Comparison of ENCODE assay signal across 19 cellular contexts in the genomic region with DNA sequence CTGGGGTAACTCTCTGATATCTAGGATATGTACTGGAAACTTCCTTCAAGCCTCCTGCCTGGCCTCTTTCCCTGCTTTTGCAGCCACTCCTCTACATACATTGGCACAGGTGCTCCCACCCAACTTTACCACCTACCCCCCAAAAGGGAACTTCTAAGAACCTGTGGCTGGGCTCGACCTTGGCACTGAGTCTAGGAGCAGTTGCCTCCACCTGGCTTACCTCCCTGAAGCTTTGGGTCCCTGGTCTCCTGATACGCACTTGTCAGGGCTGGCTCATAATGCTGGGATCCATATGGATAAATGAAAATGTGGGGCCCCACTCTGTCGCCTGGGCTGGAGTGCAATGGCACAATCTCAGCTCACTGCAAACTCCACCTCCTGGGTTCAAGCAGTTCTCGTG. TPM values are rescaled to one million over a fixed set of nuclear protein-coding genes. Genes with fewer than 3 reads are reported as not detected.
DNase-seq lines count a peak whose midpoint lies in the region; ATAC-seq, FAIRE-seq and TF ChIP-seq lines count a peak whose summit lies in the region.
"Had no signal": no experiment of that assay in that cellular context is flagged by ENCODE, and none has a peak within 500 bp of the region (broad histone marks: within the 10 kb centered on the region; RNA-seq: fewer than 3 reads in every experiment).

No MANE protein-coding gene starts in this region.

- ATAC-seq in lung (ENCODE audit: insufficient read depth, low FRiP score) (no peak), HepG2 (no peak)
- ATAC-seq: A549; CD8-positive, alpha-beta T cell had no signal

- H3K27me3 Mint-ChIP-seq in activated CD4-positive, alpha-beta T cell treated with anti-CD3 and anti-CD28 coated beads, Interleukin-2, amount 10 ng/mL, durations not matched to agents 7 days and 5 days: peaks cover 19% of the 10 kb centered on the region

- H3K27ac Mint-ChIP-seq in activated CD4-positive, alpha-beta T cell treated with anti-CD3 and anti-CD28 coated beads, Interleukin-2, amount 10 ng/mL, durations not matched to agents 7 days and 5 days: peak overlapping the region; percentile 36
- H3K27ac Mint-ChIP-seq: CD8-positive, alpha-beta T cell had no signal

- H3K36me3 Mint-ChIP-seq in activated CD4-positive, alpha-beta T cell treated with anti-CD3 and anti-CD28 coated beads, Interleukin-2, amount 10 ng/mL, durations not matched to agents 7 days and 5 days (ENCODE audit: low read depth): no peaks in the 10 kb centered on the region
- H3K36me3 Mint-ChIP-seq: CD8-positive, alpha-beta T cell had no signal

- POLR2A ChIA-PET in activated CD4-positive, alpha-beta T cell treated with anti-CD3 and anti-CD28 coated beads, Interleukin-2, amount 10 ng/mL, durations not matched to agents 7 days and 5 days (lab: Charles Lee): no interaction called here
- POLR2A ChIA-PET in HepG2 (lab: Yijun Ruan, JAX): no interaction called here

- H3K4me1 Mint-ChIP-seq in activated CD4-positive, alpha-beta T cell treated with anti-CD3 and anti-CD28 coated beads, Interleukin-2, amount 10 ng/mL, durations not matched to agents 7 days and 5 days: peaks cover 12% of the 10 kb centered on the region

- WGBS in lung, 2 donors: 95 to 96% methylated on average over 4 of the region's 4 CpGs
- WGBS in sigmoid colon, 2 donors: 90 to 93% methylated on average over 4 of the region's 4 CpGs
- WGBS in HepG2 (ENCODE audit: low lambda C conversion rate): 69% methylated on average over 4 of the region's 4 CpGs

- intact Hi-C loops in sigmoid colon (cut with DNase I) (no loop called here), HepG2 (cut with micrococcal nuclease; ENCODE audit: unreplicated experiment) (no loop called here)

- H3K4me3 Mint-ChIP-seq in activated CD4-positive, alpha-beta T cell treated with anti-CD3 and anti-CD28 coated beads, Interleukin-2, amount 10 ng/mL, durations not matched to agents 7 days and 5 days: no peak overlapping the region
- H3K4me3 Mint-ChIP-seq: CD8-positive, alpha-beta T cell had no signal

- TF ChIP-seq POLR2A in sigmoid colon (IDR thresholded peaks at IDR 0.05) (no peak), HepG2 (IDR thresholded peaks at IDR 0.05; ENCODE audit: insufficient read depth in 1 of 2, low read depth in 2 of 2, low read length in 2 of 2) (no peak)

- no peak for FAIRE-seq in HepG2 (lab: Jason Lieb, UNC)
- FAIRE-seq: A549, G401.6, GM12891 had no signal

- H3K9me3 Mint-ChIP-seq in activated CD4-positive, alpha-beta T cell treated with anti-CD3 and anti-CD28 coated beads, Interleukin-2, amount 10 ng/mL, durations not matched to agents 7 days and 5 days: peaks cover 4% of the 10 kb centered on the region
- H3K9me3 Mint-ChIP-seq: CD8-positive, alpha-beta T cell had no signal

- H3K4me2 ChIP-seq in HepG2 (ENCODE audit: low read depth, low read length): no peak overlapping the region
- H3K4me2 ChIP-seq: A549 had no signal

- no peak overlapping the region for H2AFZ ChIP-seq in HepG2 (ENCODE audit: low read length)
- H2AFZ ChIP-seq: GM23248 had no signal

- no peak overlapping the region for H3K9ac ChIP-seq in HepG2 (ENCODE audit: insufficient read depth, low read depth, low read length)
- H3K9ac ChIP-seq: GM23248 had no signal

- in situ Hi-C loops in HepG2 (cut with HindIII; ENCODE audit: extremely low pct_ligation_motif_present, low pct_unique_long_range_greater_than_20kb): no loop called here

- H3K4me1 ChIP-seq in lung (ENCODE audit: control insufficient read depth in 2 of 2, insufficient read depth in 2 of 2, low read length in 2 of 2) (peaks cover 0 to 6% of the 10 kb centered on the region in 2 donors), sigmoid colon (peaks cover 0 to 11% (median 5%) of the 10 kb centered on the region in 4 donors), HepG2 (ENCODE audit: insufficient read depth, low read length) (peaks cover 48% of the 10 kb centered on the region)

- TF ChIP-seq CTCF in WERI-Rb-1 (IDR thresholded peaks at IDR 0.05; ENCODE audit: low read depth, low read length) (no peak), lung (IDR thresholded peaks at IDR 0.05; ENCODE audit: control extremely low read depth, extremely low read depth) (no peak), sigmoid colon (IDR thresholded peaks at IDR 0.05) (no peak), HepG2 (CRISPR knock-in tag; IDR thresholded peaks at IDR 0.05) (no peak)

- H3K79me2 ChIP-seq in HepG2 (ENCODE audit: insufficient read depth, low read length): no peaks in the 10 kb centered on the region

- CTCF ChIA-PET in activated CD4-positive, alpha-beta T cell treated with anti-CD3 and anti-CD28 coated beads, Interleukin-2, amount 10 ng/mL, durations not matched to agents 7 days and 5 days (lab: Charles Lee): interaction anchor here (0.6 kb wide), 1 partner anchor 166 kb away, joined by 3 read pairs; no protein-coding TSS in a partner anchor
- CTCF ChIA-PET in HepG2 (lab: Yijun Ruan, JAX; ENCODE audit: low intra/inter-chr PET ratio, low total read pairs): no interaction called here

- peaks cover 15% of the 10 kb centered on the region for H3K9me3 ChIP-seq in WERI-Rb-1 (ENCODE audit: severe bottlenecking)
- H3K9me3 ChIP-seq in lung (ENCODE audit: control insufficient read depth in 2 of 2, insufficient read depth in 1 of 2, low read length in 1 of 2): peaks cover 0 to 7% of the 10 kb centered on the region in 2 donors
- peaks cover 0 to 6% (median 3%) of the 10 kb centered on the region in 4 donors for H3K9me3 ChIP-seq in sigmoid colon
- peaks cover 15% of the 10 kb centered on the region for H3K9me3 ChIP-seq in HepG2 (ENCODE audit: low read length)
- H3K9me3 ChIP-seq: HAP-1 had no signal

- H3K36me3 ChIP-seq in WERI-Rb-1 (peaks cover 9% of the 10 kb centered on the region), lung (ENCODE audit: control insufficient read depth in 2 of 2, insufficient read depth in 2 of 2, low read length in 2 of 2) (peaks cover 0 to 7% of the 10 kb centered on the region in 2 donors), sigmoid colon (peaks cover 0 to 5% (median 0%) of the 10 kb centered on the region in 4 donors), HepG2 (replicated peaks in 1 of 2; ENCODE audit: control insufficient read depth in 1 of 2, insufficient read depth in 2 of 2, low read length in 2 of 2) (peaks cover 2 to 4% of the 10 kb centered on the region in 2 experiments; a peak in 4 of 5 replicates)
- H3K36me3 ChIP-seq: HAP-1 had no signal

- TF ChIP-seq EP300 in sigmoid colon (IDR thresholded peaks at IDR 0.05) (no peak), HepG2 (IDR thresholded peaks at IDR 0.05; ENCODE audit: low read depth in 2 of 2, low read length in 2 of 2) (no peak), HepG2 (CRISPR knock-in tag; IDR thresholded peaks at IDR 0.05; ENCODE audit: borderline replicate concordance) (no peak)

- no peaks in the 10 kb centered on the region for H4K20me1 ChIP-seq in HepG2 (ENCODE audit: insufficient read depth, low read length)

- no peak for DNase-seq in activated CD4-positive, alpha-beta T cell treated with anti-CD3 and anti-CD28 coated beads, Interleukin-2, amount 10 ng/mL, durations not matched to agents 7 days and 5 days
- no peak for DNase-seq in activated CD4-positive, alpha-beta T cell treated with anti-CD3 and anti-CD28 coated beads for 48 hours
- DNase-seq in WERI-Rb-1: peak; percentile 6
- DNase-seq in lung (ENCODE audit: low spot score): peak; percentile 28
- peak; percentile 52 for DNase-seq in sigmoid colon
- DNase-seq in DMS79 treated with DMSO at 0.1 percent for 48 hours (lab: John Stamatoyannopoulos, UW): no peak
- DNase-seq in activated T-cell treated with anti-CD3 and anti-CD28 coated beads, Interleukin-2, amount 50 U/mL, for 48 hours: no peak
- DNase-seq in HepG2 (ENCODE audit: low spot score): no peak
- DNase-seq: AML-193; CD8-positive, alpha-beta T cell; COR-L47; DMS 273 treated with DMSO at 0.1 percent for 48 hours; DMS53; GM23248 had no signal

- H3K4me3 ChIP-seq in WERI-Rb-1 (ENCODE audit: low read depth, low read length) (no peak overlapping the region), lung (no peak overlapping the region), sigmoid colon (no peak overlapping the region), HepG2 (replicated peaks in 1 of 3; ENCODE audit: insufficient read depth in 1 of 3, low read depth in 2 of 3, low read length in 3 of 3) (no peak overlapping the region)
- H3K4me3 ChIP-seq: A549, GM23248, HAP-1 had no signal

- no peak for TF ChIP-seq RAD21 in HepG2 (CRISPR knock-in tag; IDR thresholded peaks at IDR 0.05)

- no TSS peak for BruUV-seq in HepG2 (replicated peaks; lab: Mats Ljungman, UMichigan)

- H3K27me3 ChIP-seq in WERI-Rb-1 (ENCODE audit: insufficient read depth, low read depth, severe bottlenecking): no peaks in the 10 kb centered on the region
- no peaks in the 10 kb centered on the region for H3K27me3 ChIP-seq in lung (ENCODE audit: control insufficient read depth, insufficient read depth)
- no peaks in the 10 kb centered on the region for H3K27me3 ChIP-seq in sigmoid colon
- no peaks in the 10 kb centered on the region; a peak in 1 of 5 replicates for H3K27me3 ChIP-seq in HepG2 (ENCODE audit: control insufficient read depth in 1 of 2, insufficient read depth in 2 of 2, low read length in 2 of 2)

- H3K27ac ChIP-seq in WERI-Rb-1 (no peak overlapping the region), lung (ENCODE audit: low read depth in 1 of 2, low read length in 1 of 2) (no peak overlapping the region), sigmoid colon (no peak overlapping the region), HepG2 (ENCODE audit: extremely low read length, insufficient read depth, low read length) (no peak overlapping the region)
- H3K27ac ChIP-seq: 22Rv1, A549, GM23248 had no signal

RNA-seq across cellular contexts. Expression of a gene that starts 56.2 kb away (rescaled TPM):
- 100 to 1,000 TPM; 141 to 150 TPM for total RNA-seq in activated CD4-positive, alpha-beta T cell treated with anti-CD3 and anti-CD28 coated beads, Interleukin-2, amount 10 ng/mL, durations not matched to agents 7 days and 5 days
- total RNA-seq in lung (100 to 1,000 TPM in 1 of 2 donors, 10 to 100 TPM in 1; 91.2 to 150 TPM), sigmoid colon (10 to 100 TPM; 24.1 to 53.9 (median 33.3) TPM), HepG2 (2016; rRNA removed; fragmentation: Illumina TruSeq; extraction: Trizol) (208 and 243 TPM in 2 replicates)
- polyA plus RNA-seq in lung (10 to 100 TPM; 22.4 to 88.9 TPM), sigmoid colon (10 to 100 TPM; 10.8 to 55.1 (median 24.3) TPM), HepG2 (2011; rRNA removed) (135 and 203 TPM in 2 replicates)
- total RNA-seq in HepG2 (2016; cell fraction: cytosol; rRNA removed; fragmentation: Illumina TruSeq; extraction: Trizol; ENCODE audit: low read depth): 39.6 and 42.9 TPM in 2 replicates
- 200 and 237 TPM in 2 replicates for total RNA-seq in HepG2 (2016; cell fraction: insoluble cytoplasmic fraction; rRNA removed; fragmentation: Illumina TruSeq; extraction: Trizol)
- total RNA-seq in HepG2 (2016; cell fraction: membrane; rRNA removed; fragmentation: Illumina TruSeq; extraction: Trizol): 91.8 and 97.7 TPM in 2 replicates
- total RNA-seq in HepG2 (2016; cell fraction: nucleus; rRNA removed; fragmentation: Illumina TruSeq; extraction: Trizol): 235 and 275 TPM in 2 replicates
- polyA plus RNA-seq in HepG2 (2011; cell fraction: cytosol; rRNA removed): 77.3 and 119 TPM in 2 replicates
- polyA plus RNA-seq in HepG2 (2011; cell fraction: nucleus; rRNA removed): 28.6 and 39.3 TPM in 2 replicates
- polyA plus RNA-seq in HepG2 (2012): 148 and 179 TPM in 2 replicates
- polyA plus RNA-seq in HepG2 (2016; cell fraction: cytosol; fragmentation: Illumina TruSeq; extraction: Trizol; ENCODE audit: low read depth): 33.8 and 41.9 TPM in 2 replicates
- 176 and 181 TPM in 2 replicates for polyA plus RNA-seq in HepG2 (2016; cell fraction: insoluble cytoplasmic fraction; fragmentation: Illumina TruSeq; extraction: Trizol; ENCODE audit: low read depth)
- polyA plus RNA-seq in HepG2 (2016; cell fraction: membrane; fragmentation: Illumina TruSeq; extraction: Trizol; ENCODE audit: low read depth): 64.9 and 66.7 TPM in 2 replicates
- polyA plus RNA-seq in HepG2 (2016; cell fraction: nucleus; fragmentation: Illumina TruSeq; extraction: Trizol; ENCODE audit: insufficient read depth, low read depth): 275 and 279 TPM in 2 replicates
- polyA minus RNA-seq in HepG2 (2011; rRNA and poly(A)+ RNA removed; ENCODE audit: low replicate concordance): 76.5 and 121 TPM in 2 replicates
- 135 and 140 TPM in 2 replicates for polyA minus RNA-seq in HepG2 (2011; cell fraction: cytosol; rRNA and poly(A)+ RNA removed)
- polyA minus RNA-seq in HepG2 (2011; cell fraction: nucleus; rRNA and poly(A)+ RNA removed): 83.2 and 87.0 TPM in 2 replicates

Comparison
In these comparisons a context has a peak if more than half of its experiments do, and no peak if none do; other contexts are left out.
1. DNase-seq: peak in WERI-Rb-1 (single experiment), lung (single experiment) and sigmoid colon (single experiment); none in activated CD4-positive, alpha-beta T cell treated with anti-CD3 and anti-CD28 coated beads, Interleukin-2, amount 10 ng/mL, durations not matched to agents 7 days and 5 days (single experiment), activated CD4-positive, alpha-beta T cell treated with anti-CD3 and anti-CD28 coated beads for 48 hours (single experiment), DMS79 treated with DMSO at 0.1 percent for 48 hours (single experiment), activated T-cell treated with anti-CD3 and anti-CD28 coated beads, Interleukin-2, amount 50 U/mL, for 48 hours (0 of 2) and HepG2 (single experiment).